In the genomic region with DNA sequence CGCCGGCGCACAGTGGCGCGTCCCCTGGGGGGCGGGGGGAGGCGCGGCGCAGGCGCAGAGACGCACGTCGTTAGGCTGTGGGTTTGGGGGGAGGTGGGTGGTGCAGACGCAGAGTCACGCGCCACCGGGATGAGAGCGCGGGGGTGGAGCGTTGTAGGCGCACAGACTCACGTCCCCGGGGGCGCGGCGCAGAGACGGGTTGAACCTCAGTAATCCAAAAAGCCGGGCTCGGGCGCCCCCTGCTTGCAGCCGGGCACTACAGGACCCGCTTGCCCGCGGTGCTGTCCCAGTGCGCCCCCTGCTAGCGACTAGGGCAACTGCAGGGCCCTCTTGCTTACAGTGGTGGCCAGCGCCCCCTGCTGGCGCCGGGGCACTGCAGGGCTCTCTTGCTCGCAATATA, we compare ENCODE assay signal across 14 cellular contexts. TPM values are rescaled to one million over a fixed set of nuclear protein-coding genes. Genes with fewer than 3 reads are reported as not detected.
"Had no signal": no experiment of that assay in that cellular context is flagged by ENCODE, and none has a peak within 500 bp of the region (broad histone marks: within the 10 kb centered on the region; RNA-seq: fewer than 3 reads in every experiment).

No MANE protein-coding gene starts in this region.

RNA-seq across cellular contexts. Expression of gene SCGB1C2, which starts 3.4 kb away (rescaled TPM):
- total RNA-seq: activated naive CD4-positive, alpha-beta T cell treated with anti-CD3 and anti-CD28 coated beads for 36 hours; activated T-helper 2 cell treated with anti-CD3 and anti-CD28 coated beads, Interferon-gamma antibody, Interleukin-2, Interleukin-4, amounts not matched to agents 10 μg/mL and 5 μg/mL and 100 μg/mL, durations not matched to agents 14 hours and 24 hours and 36 hours; ascending aorta; breast epithelium; esophagus squamous epithelium; lung; neural crest cell; stomach; T-cell; thoracic aorta; uterus had no signal
- polyA plus RNA-seq: lung, pancreas, SK-N-SH, small intestine, stomach had no signal
